ENCODE assay signal across 1 cellular context in genomic region chr19:55158848-55159793, GRCh38.
TF ChIP-seq lines count a peak whose summit lies in the region.

No MANE protein-coding gene starts in this region.

TF ChIP-seq in K562, 482 proteins besides CTCF, POLR2A, EP300 and RAD21 (continued from another document and continues in another):
- TF ChIP-seq ZBTB40 (IDR thresholded peaks at IDR 0.05) (peak; percentile 26; the same call in 1 of the 2 replicates), ZBTB40 (CRISPR knock-in tag; IDR thresholded peaks at IDR 0.05) (no peak), THAP7 (CRISPR knock-in tag; IDR thresholded peaks at IDR 0.05) (no peak), ZNF644 (tag; IDR thresholded peaks at IDR 0.05; ENCODE audit: low read depth) (no peak), ZNF707 (CRISPR knock-in tag; conservative IDR thresholded peaks at IDR 0.05) (no peak), HIVEP1 (CRISPR knock-in tag; IDR thresholded peaks at IDR 0.05) (no peak), TRIM28 (IDR thresholded peaks at IDR 0.05) (no peak; the same call in 1 of the 2 replicates), STAT5A (IDR thresholded peaks at IDR 0.05; ENCODE audit: borderline replicate concordance, low read length) (peak; percentile 66; the same call in 1 of the 2 replicates), KLF13 (tag; IDR thresholded peaks at IDR 0.05; ENCODE audit: borderline replicate concordance, low read depth) (no peak), ELF4 (CRISPR knock-in tag; IDR thresholded peaks at IDR 0.05) (no peak), RHOXF2B (CRISPR knock-in tag; conservative IDR thresholded peaks at IDR 0.05) (no peak), ZKSCAN1 (IDR thresholded peaks at IDR 0.05; ENCODE audit: low read depth, low read length) (peak; percentile 29; the same call in 1 of the 2 replicates), FOXK2 (conservative IDR thresholded peaks at IDR 0.05 in 1 of 2, IDR thresholded peaks at IDR 0.05 in 1 of 2; ENCODE audit: low read depth in 2 of 2) (no peak), ILK (tag; IDR thresholded peaks at IDR 0.05; ENCODE audit: borderline replicate concordance, low read depth) (no peak), ZNF740 (CRISPR knock-in tag; IDR thresholded peaks at IDR 0.05) (no peak), ZNF740 (tag; IDR thresholded peaks at IDR 0.05) (no peak), CEBPG (CRISPR knock-in tag; IDR thresholded peaks at IDR 0.05) (peak; percentile 61; the same call in 1 of the 2 replicates), CEBPG (tag; conservative IDR thresholded peaks at IDR 0.05 in 1 of 2, IDR thresholded peaks at IDR 0.05 in 1 of 2) (no peak), GTF2F1 (IDR thresholded peaks at IDR 0.05; ENCODE audit: low read depth, low read length) (no peak), PTTG1 (tag; IDR thresholded peaks at IDR 0.05; ENCODE audit: low read depth) (no peak), MTF1 (CRISPR knock-in tag; IDR thresholded peaks at IDR 0.05; ENCODE audit: borderline replicate concordance) (no peak), SNIP1 (IDR thresholded peaks at IDR 0.05; ENCODE audit: low read depth) (no peak), HDGF (IDR thresholded peaks at IDR 0.05) (no peak; the same call in 1 of the 2 replicates), PATZ1 (CRISPR knock-in tag; IDR thresholded peaks at IDR 0.05; ENCODE audit: borderline replicate concordance) (no peak), POLR2H (tag; IDR thresholded peaks at IDR 0.05; ENCODE audit: low read depth) (no peak), MEF2A (IDR thresholded peaks at IDR 0.05; ENCODE audit: control insufficient read depth, low read depth, low read length) (peak; percentile 100), CREB3L1 (IDR thresholded peaks at IDR 0.05; ENCODE audit: borderline replicate concordance, low read depth) (peak; percentile 32; the same call in 1 of the 2 replicates), GABPB1 (CRISPR knock-in tag; IDR thresholded peaks at IDR 0.05) (0 out of 2 replicates have a peak, but pooled peaks have one; percentile 37), MAFF (IDR thresholded peaks at IDR 0.05; ENCODE audit: low read length) (no peak), U2AF2 (optimal IDR thresholded peaks at IDR 0.05; ENCODE audit: low read depth, low read length) (no peak), MLX (CRISPR knock-in tag; conservative IDR thresholded peaks at IDR 0.05) (no peak), E2F6 (IDR thresholded peaks at IDR 0.05; ENCODE audit: borderline replicate concordance in 1 of 2, extremely low read depth in 1 of 2, insufficient read depth in 1 of 2, insufficient read length in 1 of 2, low read depth in 1 of 2, low read length in 1 of 2, poor library complexity in 1 of 2, severe bottlenecking in 1 of 2) (peak in 1 of 2 experiments; percentile 11), ZFPM2 (CRISPR knock-in tag; IDR thresholded peaks at IDR 0.05) (no peak), POLR3G (IDR thresholded peaks at IDR 0.05; ENCODE audit: extremely low read depth, insufficient read length, insufficient replicate concordance) (no peak), SMARCA5 (IDR thresholded peaks at IDR 0.05) (no peak), SOX6 (IDR thresholded peaks at IDR 0.05) (peak; percentile 83), ZNF134 (CRISPR knock-in tag; conservative IDR thresholded peaks at IDR 0.05) (no peak), GTF2E2 (tag; IDR thresholded peaks at IDR 0.05) (no peak), ATF6 (CRISPR knock-in tag; IDR thresholded peaks at IDR 0.05) (no peak; the same call in 1 of the 2 replicates), TAF7 (tag; IDR thresholded peaks at IDR 0.05) (no peak), SRSF7 (optimal IDR thresholded peaks at IDR 0.05; ENCODE audit: low read depth, low read length) (no peak), NUFIP1 (IDR thresholded peaks at IDR 0.05; ENCODE audit: partially characterized antibody) (no peak), CREB3 (tag; conservative IDR thresholded peaks at IDR 0.05; ENCODE audit: low read depth) (no peak), ZNF3 (CRISPR knock-in tag; IDR thresholded peaks at IDR 0.05) (no peak), ERF (CRISPR knock-in tag; IDR thresholded peaks at IDR 0.05) (no peak), IRF9 (tag; IDR thresholded peaks at IDR 0.05) (no peak), CC2D1A (IDR thresholded peaks at IDR 0.05) (peak; percentile 54; the same call in 1 of the 2 replicates)
